In genomic region chr20:24442909-24443308, GRCh38 we compare ENCODE assay signal across 26 cellular contexts. TPM values are rescaled to one million over a fixed set of nuclear protein-coding genes. Genes with fewer than 3 reads are reported as not detected.
DNase-seq lines count a peak whose midpoint lies in the region; ATAC-seq and TF ChIP-seq lines count a peak whose summit lies in the region.
"Had no signal": no experiment of that assay in that cellular context is flagged by ENCODE, and none has a peak within 500 bp of the region (broad histone marks: within the 10 kb centered on the region; RNA-seq: fewer than 3 reads in every experiment).

No MANE protein-coding gene starts in this region.

- H3K27me3 Mint-ChIP-seq in GM23338 (ENCODE audit: insufficient read depth, low read depth, poor library complexity) (peaks cover 7% of the 10 kb centered on the region), endodermal cell (ENCODE audit: insufficient read depth) (peaks cover 4% of the 10 kb centered on the region), osteocyte (ENCODE audit: unreplicated experiment) (peaks cover 8% of the 10 kb centered on the region)
- H3K27me3 Mint-ChIP-seq: CD4-positive, alpha-beta T cell had no signal

- H3K4me3 ChIP-seq in GM23338 (no peak overlapping the region), HUES64 (ENCODE audit: low read length) (no peak overlapping the region), endodermal cell (ENCODE audit: low read length) (no peak overlapping the region), SK-N-SH (ENCODE audit: low read depth in 2 of 2, low read length in 1 of 2) (no peak overlapping the region)
- H3K4me3 ChIP-seq: BLaER1 treated with 17β-estradiol and CSF1 and Interleukin-3, amounts not matched to agents 10 nM and 100 nM; PC-9; SJSA1 had no signal

- TF ChIP-seq EP300 in SK-N-SH (IDR thresholded peaks at IDR 0.05; ENCODE audit: borderline replicate concordance in 1 of 2, low read depth in 1 of 2, low read length in 1 of 2) = no peak

- no peak for DNase-seq in GM23338 (ENCODE audit: low spot score)
- DNase-seq in endodermal cell = peak; percentile 46
- peak; percentile 78 for DNase-seq in osteocyte (ENCODE audit: extremely low spot score, unreplicated experiment)
- no peak for DNase-seq in SK-N-SH
- DNase-seq in iPS-NIHi7 (ENCODE audit: extremely low spot score) = no peak
- DNase-seq: AML-193; CD4-positive, alpha-beta T cell; DMS53; GOT3; Karpas-422; NCI-H1105; NCI-H146; NCI-H1930; NCI-H2107; NCI-H446 treated with DMSO at 0.1 percent for 48 hours; NCI-H526; NCI-H82; NK-92 treated with Interleukin-12 subunit alpha and Interleukin-12 subunit beta, amount 100 ng/mL, for 24 hours; PC-9; Right ventricle myocardium superior had no signal

- H3K4me3 Mint-ChIP-seq in GM23338 = no peak overlapping the region; the same call in 2 of the 3 replicates
- no peak overlapping the region for H3K4me3 Mint-ChIP-seq in endodermal cell
- H3K4me3 Mint-ChIP-seq in osteocyte (ENCODE audit: unreplicated experiment) = no peak overlapping the region
- H3K4me3 Mint-ChIP-seq: CD4-positive, alpha-beta T cell had no signal

- H3K4me1 ChIP-seq in GM23338 (ENCODE audit: insufficient read depth) (peaks cover 37% of the 10 kb centered on the region), HUES64 (ENCODE audit: insufficient read depth, low read length) (peaks cover 35% of the 10 kb centered on the region), endodermal cell (ENCODE audit: control insufficient read depth, insufficient read depth, low read length) (peaks cover 23% of the 10 kb centered on the region), SK-N-SH (ENCODE audit: control insufficient read depth in 1 of 2, insufficient read depth in 2 of 2, low read depth in 1 of 2, low read length in 1 of 2) (no peaks in the 10 kb centered on the region)
- H3K4me1 ChIP-seq: SJSA1 had no signal

- CTCF ChIA-PET in SK-N-SH (lab: Yijun Ruan, JAX) = interaction anchor here (0.6 kb wide), 1 partner anchor 27 kb away, joined by 3 read pairs; no protein-coding TSS in a partner anchor

- TF ChIP-seq RAD21 in SK-N-SH (IDR thresholded peaks at IDR 0.05; ENCODE audit: low read length) = no peak

- H3K27ac ChIP-seq in GM23338 (ENCODE audit: low read depth) (peak overlapping the region; percentile 85), HUES64 (ENCODE audit: low read depth, low read length) (peak overlapping the region; percentile 82), endodermal cell (ENCODE audit: low read depth, low read length) (no peak overlapping the region), SK-N-SH (ENCODE audit: low read depth in 2 of 2, low read length in 1 of 2) (no peak overlapping the region)
- H3K27ac ChIP-seq: BLaER1 treated with 17β-estradiol and CSF1 and Interleukin-3, amounts not matched to agents 10 nM and 100 nM; PC-9; SJSA1 had no signal

- H2AFZ ChIP-seq in GM23338 = no peak overlapping the region
- no peak overlapping the region for H2AFZ ChIP-seq in SK-N-SH (ENCODE audit: low read depth)
- H2AFZ ChIP-seq: PC-9 had no signal

- H3K9me3 ChIP-seq in HUES64 (ENCODE audit: insufficient read depth, low read depth, low read length) = no peaks in the 10 kb centered on the region
- no peaks in the 10 kb centered on the region for H3K9me3 ChIP-seq in endodermal cell (ENCODE audit: control insufficient read depth, low read length)
- H3K9me3 ChIP-seq in SK-N-SH = no peaks in the 10 kb centered on the region
- H3K9me3 ChIP-seq: BLaER1 treated with 17β-estradiol and CSF1 and Interleukin-3, amounts not matched to agents 10 nM and 100 nM; SJSA1 had no signal

- 0 out of 2 replicates have a peak, but pooled peaks cover 4% of the 10 kb centered on the region for H3F3A ChIP-seq in GM23338 (replicated peaks; ENCODE audit: low read depth)
- no peaks in the 10 kb centered on the region for H3F3A ChIP-seq in SK-N-SH (replicated peaks; ENCODE audit: insufficient read depth)

- H3K4me2 ChIP-seq in GM23338 (peak overlapping the region; percentile 53), SK-N-SH (no peak overlapping the region)
- H3K4me2 ChIP-seq: PC-9 had no signal

- H3K27ac Mint-ChIP-seq in GM23338 (peak overlapping the region; percentile 38; the same call in 1 of the 2 replicates), endodermal cell (peak overlapping the region; percentile 9), osteocyte (ENCODE audit: unreplicated experiment) (no peak overlapping the region)
- H3K27ac Mint-ChIP-seq: CD4-positive, alpha-beta T cell had no signal

- H3K36me3 ChIP-seq in GM23338 (ENCODE audit: insufficient read depth) (no peaks in the 10 kb centered on the region), HUES64 (ENCODE audit: insufficient read depth, low read length) (no peaks in the 10 kb centered on the region), endodermal cell (ENCODE audit: control insufficient read depth, insufficient read depth, low read length) (no peaks in the 10 kb centered on the region), SK-N-SH (replicated peaks in 1 of 2; ENCODE audit: control insufficient read depth in 1 of 2, insufficient read depth in 2 of 2, low read length in 1 of 2) (no peaks in the 10 kb centered on the region)
- H3K36me3 ChIP-seq: BLaER1 treated with 17β-estradiol and CSF1 and Interleukin-3, amounts not matched to agents 10 nM and 100 nM; SJSA1 had no signal

- ATAC-seq in GM23338 = peak; percentile 5; the same call in 2 of the 3 replicates
- no peak for ATAC-seq in GM21576 (IDR thresholded peaks at IDR 0.05; ENCODE audit: unreplicated experiment)
- ATAC-seq: HepG2 had no signal

- no peak overlapping the region for H3K9ac ChIP-seq in HUES64 (ENCODE audit: low read depth, low read length)
- no peak overlapping the region for H3K9ac ChIP-seq in endodermal cell (ENCODE audit: extremely low read depth, low read length, poor library complexity, severe bottlenecking)
- no peak overlapping the region for H3K9ac ChIP-seq in SK-N-SH
- H3K9ac ChIP-seq: BLaER1 treated with 17β-estradiol and CSF1 and Interleukin-3, amounts not matched to agents 10 nM and 100 nM had no signal

- no peaks in the 10 kb centered on the region for H4K20me1 ChIP-seq in GM23338 (replicated peaks; ENCODE audit: insufficient read depth)
- no peaks in the 10 kb centered on the region for H4K20me1 ChIP-seq in SK-N-SH (ENCODE audit: insufficient read depth)
- H4K20me1 ChIP-seq: BLaER1 treated with 17β-estradiol and CSF1 and Interleukin-3, amounts not matched to agents 10 nM and 100 nM had no signal

- TF ChIP-seq CTCF in GM23338 (conservative IDR thresholded peaks at IDR 0.05; ENCODE audit: low read depth in 2 of 2) (no peak), endodermal cell (conservative IDR thresholded peaks at IDR 0.05) (no peak), osteocyte (IDR thresholded peaks at IDR 0.05) (no peak), SK-N-SH (IDR thresholded peaks at IDR 0.05) (no peak)

- H3K27me3 ChIP-seq in GM23338 (ENCODE audit: insufficient read depth) (no peaks in the 10 kb centered on the region), HUES64 (ENCODE audit: insufficient read depth, low read length) (no peaks in the 10 kb centered on the region; the same call in 1 of the 2 replicates), endodermal cell (ENCODE audit: control insufficient read depth, insufficient read depth, low read length, poor library complexity, severe bottlenecking) (no peaks in the 10 kb centered on the region), SK-N-SH (ENCODE audit: insufficient read depth) (no peaks in the 10 kb centered on the region)
- H3K27me3 ChIP-seq: BLaER1 treated with 17β-estradiol and CSF1 and Interleukin-3, amounts not matched to agents 10 nM and 100 nM had no signal

- POLR2A ChIA-PET in SK-N-SH (lab: Yijun Ruan, JAX) = no interaction called here

- H3K9me2 ChIP-seq in GM23338 (ENCODE audit: insufficient read depth) = peaks cover 4% of the 10 kb centered on the region; the same call in 1 of the 2 replicates
- H3K9me2 ChIP-seq in SK-N-SH = no peaks in the 10 kb centered on the region

- WGBS in HUES64 = 73% methylated on average over 3 of the region's 3 CpGs
- WGBS in endodermal cell (ENCODE audit: insufficient coverage in 1 of 2, insufficient read length in 1 of 2), 2 experiments = 88 to 90% methylated on average over 2 to 3 of the region's 3 CpGs
- WGBS in SK-N-SH (ENCODE audit: low lambda C conversion rate) = 32% methylated on average over 3 of the region's 3 CpGs

- no peaks in the 10 kb centered on the region for H3K9me3 Mint-ChIP-seq in GM23338
- no peaks in the 10 kb centered on the region for H3K9me3 Mint-ChIP-seq in endodermal cell
- H3K9me3 Mint-ChIP-seq in osteocyte (ENCODE audit: unreplicated experiment) = no peaks in the 10 kb centered on the region
- H3K9me3 Mint-ChIP-seq: CD4-positive, alpha-beta T cell had no signal

- H3K36me3 Mint-ChIP-seq in GM23338 (ENCODE audit: low read depth) (no peaks in the 10 kb centered on the region), endodermal cell (ENCODE audit: low read depth) (no peaks in the 10 kb centered on the region), osteocyte (ENCODE audit: unreplicated experiment) (no peaks in the 10 kb centered on the region)

- H3K79me2 ChIP-seq in GM23338 (replicated peaks; ENCODE audit: insufficient read depth) (no peaks in the 10 kb centered on the region), SK-N-SH (ENCODE audit: insufficient read depth) (no peaks in the 10 kb centered on the region)

- H3K4me1 Mint-ChIP-seq in GM23338 = peaks cover 46% of the 10 kb centered on the region
- H3K4me1 Mint-ChIP-seq in endodermal cell = peaks cover 42% of the 10 kb centered on the region
- no peaks in the 10 kb centered on the region for H3K4me1 Mint-ChIP-seq in osteocyte (ENCODE audit: unreplicated experiment)

TF ChIP-seq in GM23338, 12 proteins besides CTCF, POLR2A, EP300 and RAD21 (continues in another document):
- no peak for TF ChIP-seq NANOG (IDR thresholded peaks at IDR 0.05; ENCODE audit: borderline replicate concordance)
- no peak for TF ChIP-seq POLR2AphosphoS5 (IDR thresholded peaks at IDR 0.05; ENCODE audit: low read depth)

TF ChIP-seq in SK-N-SH, 30 proteins besides CTCF, POLR2A, EP300 and RAD21 (continues in another document):
- TF ChIP-seq TAF1 (IDR thresholded peaks at IDR 0.05; ENCODE audit: borderline replicate concordance, low read depth, low read length) = no peak

RNA-seq across cellular contexts. Expression of gene SYNDIG1, which starts 26.5 kb away (rescaled TPM):
- total RNA-seq in GM23338 (2014; rRNA removed; shearing (Covaris generic)) = 4.8 and 7.4 TPM in 2 replicates
- 2.8 and 3.0 TPM in 2 replicates for polyA plus RNA-seq in GM23338 (2016; fragmentation: Nextera tagmentation; extraction: Ambion mirVana)
- 3.8 TPM for polyA plus RNA-seq in HUES64 (2013, experiment 1 of 2)
- 3.6 TPM for polyA plus RNA-seq in HUES64 (2013, experiment 2 of 2)
- total RNA-seq in endodermal cell = 1 to 10 TPM; 5.5 to 6.8 TPM
- 4.6 TPM for polyA plus RNA-seq in endodermal cell (2013, experiment 1 of 2)
- 4.9 TPM for polyA plus RNA-seq in endodermal cell (2013, experiment 2 of 2)
- 0.40 and 0.94 TPM in 2 replicates for total RNA-seq in osteocyte
- polyA plus RNA-seq in SK-N-SH (2012; rRNA removed) = not detected in 2 replicates
- polyA plus RNA-seq in SK-N-SH (2012; cell fraction: cytosol; rRNA removed) = 0.01 TPM in 1 of 2 replicates, not detected in the other
- polyA plus RNA-seq in SK-N-SH (2012; cell fraction: nucleus; rRNA removed) = 0.02 TPM in 1 of 2 replicates, not detected in the other
- total RNA-seq: CD4-positive, alpha-beta T cell; HepG2; SJSA1 had no signal
- polyA plus RNA-seq: AG04450, HepG2 had no signal

Comparison
In these comparisons a context has a peak if more than half of its experiments do, and no peak if none do; other contexts are left out.
1. DNase-seq: peak in endodermal cell (single experiment) and osteocyte (single experiment); none in GM23338 (single experiment), SK-N-SH (single experiment) and iPS-NIHi7 (single experiment).
2. H3K27ac ChIP-seq: peak in GM23338 (single experiment) and HUES64 (single experiment); none in endodermal cell (single experiment) and SK-N-SH (0 of 2).